ENCODE assay signal across 1 cellular context in the genomic region with DNA sequence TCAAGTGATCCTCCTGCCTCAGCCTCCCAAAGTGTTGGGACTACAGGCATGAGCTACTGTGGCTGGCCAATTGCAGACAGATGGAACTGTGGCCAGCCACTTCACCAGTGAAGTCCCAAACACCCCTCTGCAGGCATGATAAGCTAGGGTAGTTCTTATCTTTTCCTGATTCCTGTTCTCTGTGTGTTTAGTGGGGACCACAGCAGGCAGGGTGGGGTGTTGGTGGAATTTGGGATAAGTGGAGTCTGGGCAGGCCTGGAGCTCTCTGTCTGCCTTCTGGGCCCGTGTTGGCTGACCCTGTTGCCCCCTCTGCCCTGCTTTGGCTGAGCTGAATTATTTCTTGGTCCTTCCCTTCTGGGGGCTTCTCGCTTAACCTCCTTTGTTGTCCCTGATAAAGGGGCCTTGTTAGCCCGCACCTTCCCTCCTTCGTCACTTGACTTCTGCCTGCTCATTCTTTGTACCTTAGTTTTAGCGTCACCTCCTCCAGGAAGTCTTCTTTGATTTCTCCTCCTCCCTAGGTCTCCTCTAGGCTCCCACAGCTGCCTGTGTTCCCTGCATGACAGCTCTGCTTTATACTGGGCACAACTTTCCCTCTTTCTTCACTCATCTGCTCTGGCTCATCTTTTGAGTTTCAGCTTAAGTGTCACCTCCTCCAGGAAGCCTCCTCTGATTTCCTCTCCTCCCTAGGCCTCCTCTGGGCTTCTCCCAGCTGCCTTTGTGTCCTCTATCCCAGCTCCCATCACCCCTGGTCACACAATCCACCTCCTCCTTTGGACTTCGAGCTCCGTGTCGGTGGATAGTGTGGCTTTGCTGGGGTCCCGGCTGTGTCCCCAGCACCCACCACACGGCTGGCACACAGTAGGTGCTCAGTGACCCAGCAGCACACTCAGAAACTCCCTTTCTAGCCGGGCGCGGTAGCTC.
TF ChIP-seq lines count a peak whose summit lies in the region.

No MANE protein-coding gene starts in this region.

TF ChIP-seq in A549, 52 proteins besides CTCF, POLR2A, EP300 and RAD21 (continued from another document):
- peak; percentile 99 for TF ChIP-seq ZFP36 (IDR thresholded peaks at IDR 0.05; ENCODE audit: borderline replicate concordance, partially characterized antibody)
